9 cellular contexts compared by ENCODE assay signal in genomic region chr17:28663723-28664122, GRCh38. TPM values are rescaled to one million over a fixed set of nuclear protein-coding genes. Genes with fewer than 3 reads are reported as not detected.
DNase-seq lines count a peak whose midpoint lies in the region; ATAC-seq and TF ChIP-seq lines count a peak whose summit lies in the region.
"Had no signal": no experiment of that assay in that cellular context is flagged by ENCODE, and none has a peak within 500 bp of the region (broad histone marks: within the 10 kb centered on the region; RNA-seq: fewer than 3 reads in every experiment).

No MANE protein-coding gene starts in this region.

- peaks cover 23 to 91% (median 61%) of the 10 kb centered on the region in 11 experiments; a peak in 19 of 22 replicates for H4K20me1 ChIP-seq in BLaER1 treated with 17β-estradiol and CSF1 and Interleukin-3, amounts not matched to agents 10 nM and 100 nM

- H3K27me3 ChIP-seq in BLaER1 treated with 17β-estradiol and CSF1 and Interleukin-3, amounts not matched to agents 10 nM and 100 nM = no peaks in the 10 kb centered on the region
- H3K27me3 ChIP-seq in mesendoderm (ENCODE audit: insufficient read depth, low read length, poor library complexity) = no peaks in the 10 kb centered on the region
- H3K27me3 ChIP-seq: SJSA1 had no signal

- no peak overlapping the region for H3K27ac ChIP-seq in BLaER1 treated with 17β-estradiol and CSF1 and Interleukin-3, amounts not matched to agents 10 nM and 100 nM
- H3K27ac ChIP-seq in HEK293 (ENCODE audit: extremely low read depth, low read depth, low read length) = no peak overlapping the region
- no peak overlapping the region for H3K27ac ChIP-seq in mesendoderm (ENCODE audit: low read depth, low read length)

- H3K23ac ChIP-seq in mesendoderm (ENCODE audit: low read length) = no peak overlapping the region

- POLR2A ChIA-PET in HEK293 (lab: Yijun Ruan, JAX) = interaction anchor here (2.5 kb wide), 1 partner anchor 56 kb away, joined by 21 read pairs; the partner anchor contains the start of gene RPL23A

- H3K9ac ChIP-seq in BLaER1 treated with 17β-estradiol and CSF1 and Interleukin-3, amounts not matched to agents 10 nM and 100 nM = peak overlapping the region in 2 of 11 experiments; percentile 95; a peak in 7 of 22 replicates
- H3K9ac ChIP-seq in mesendoderm (ENCODE audit: low read length) = no peak overlapping the region

- H3K18ac ChIP-seq in mesendoderm (ENCODE audit: low read length) = no peak overlapping the region

- no peak for DNase-seq in activated naive CD8-positive, alpha-beta T cell treated with anti-CD3 and anti-CD28 coated beads, Interleukin-2, amount 50 U/mL, for 24 hours
- DNase-seq in naive B cell = no peak
- no peak for DNase-seq in HCEC 1CT
- no peak for DNase-seq in NCI-H187 (lab: John Stamatoyannopoulos, UW)
- DNase-seq in mesendoderm = no peak

- no peak overlapping the region for H2BK15ac ChIP-seq in mesendoderm (replicated peaks; ENCODE audit: low read depth)

- H3K4me3 ChIP-seq in BLaER1 treated with 17β-estradiol and CSF1 and Interleukin-3, amounts not matched to agents 10 nM and 100 nM = peak overlapping the region in 5 of 10 experiments; percentile 83 to 96 (median 93); a peak in 8 of 20 replicates
- no peak overlapping the region for H3K4me3 ChIP-seq in HEK293 (ENCODE audit: low read depth, low read length)
- H3K4me3 ChIP-seq in mesendoderm (ENCODE audit: low read length) = no peak overlapping the region

- peaks cover 48% of the 10 kb centered on the region for H3K36me3 Mint-ChIP-seq in activated naive CD8-positive, alpha-beta T cell treated with anti-CD3 and anti-CD28 coated beads, Interleukin-2, amount 50 U/mL, for 24 hours (ENCODE audit: low read depth)
- H3K36me3 Mint-ChIP-seq in naive B cell = no peaks in the 10 kb centered on the region

- no peak overlapping the region for H3K4ac ChIP-seq in mesendoderm (ENCODE audit: low read depth, low read length)

- H3K4me3 Mint-ChIP-seq in activated naive CD8-positive, alpha-beta T cell treated with anti-CD3 and anti-CD28 coated beads, Interleukin-2, amount 50 U/mL, for 24 hours = peak overlapping the region; percentile 97
- H3K4me3 Mint-ChIP-seq in naive B cell = peak overlapping the region in 7 of 8 donors; percentile 61 to 100 (median 98)

- peak overlapping the region; percentile 79 to 97 (median 89) for H3K4me2 ChIP-seq in BLaER1 treated with 17β-estradiol and CSF1 and Interleukin-3, amounts not matched to agents 10 nM and 100 nM
- H3K4me2 ChIP-seq in mesendoderm (ENCODE audit: low read length) = no peak overlapping the region

- ATAC-seq in activated naive CD8-positive, alpha-beta T cell treated with anti-CD3 and anti-CD28 coated beads, Interleukin-2, amount 50 U/mL, for 24 hours = no peak
- no peak for ATAC-seq in naive B cell (ENCODE audit: low read depth in 2 of 2)
- ATAC-seq in GM18870 (IDR thresholded peaks at IDR 0.05; ENCODE audit: unreplicated experiment) = no peak

- H3K27ac Mint-ChIP-seq in activated naive CD8-positive, alpha-beta T cell treated with anti-CD3 and anti-CD28 coated beads, Interleukin-2, amount 50 U/mL, for 24 hours = peak overlapping the region; percentile 98
- H3K27ac Mint-ChIP-seq in naive B cell = peak overlapping the region; percentile 82 to 100 (median 100)

- peaks cover 29 to 49% (median 37%) of the 10 kb centered on the region in 10 experiments for H3K4me1 ChIP-seq in BLaER1 treated with 17β-estradiol and CSF1 and Interleukin-3, amounts not matched to agents 10 nM and 100 nM
- H3K4me1 ChIP-seq in HEK293 (ENCODE audit: control insufficient read depth, insufficient read depth, low read length) (peaks cover 7% of the 10 kb centered on the region), mesendoderm (ENCODE audit: control insufficient read depth, low read depth, low read length) (peaks cover 5% of the 10 kb centered on the region)

- no peak overlapping the region for H2BK120ac ChIP-seq in mesendoderm (ENCODE audit: low read depth, low read length)

- H3K4me1 Mint-ChIP-seq in activated naive CD8-positive, alpha-beta T cell treated with anti-CD3 and anti-CD28 coated beads, Interleukin-2, amount 50 U/mL, for 24 hours = peaks cover 47% of the 10 kb centered on the region
- H3K4me1 Mint-ChIP-seq in naive B cell = peaks cover 59 to 71% (median 70%) of the 10 kb centered on the region in 3 donors

- TF ChIP-seq CTCF in HEK293 (tag by site-specific recombination; IDR thresholded peaks at IDR 0.05) = no peak

- H2AK5ac ChIP-seq in mesendoderm (ENCODE audit: low read length) = no peak overlapping the region

- no peak overlapping the region for H3K56ac ChIP-seq in mesendoderm (ENCODE audit: low read length)

- peaks cover 6 to 18% (median 17%) of the 10 kb centered on the region in 11 experiments; a peak in 20 of 22 replicates for H3K9me3 ChIP-seq in BLaER1 treated with 17β-estradiol and CSF1 and Interleukin-3, amounts not matched to agents 10 nM and 100 nM (replicated peaks in 1 of 11)
- H3K9me3 ChIP-seq in HEK293 (ENCODE audit: control insufficient read depth, insufficient read depth, low read depth, low read length) = no peaks in the 10 kb centered on the region
- H3K9me3 ChIP-seq: SJSA1 had no signal

- no peak overlapping the region for H4K5ac ChIP-seq in mesendoderm (ENCODE audit: low read length)

- CTCF ChIA-PET in HEK293 (lab: Yijun Ruan, JAX) = interaction anchor here (0.8 to 4.7 kb wide), 2 partner anchors 10 to 18 kb away, joined by 3 to 42 read pairs; partner anchors contain the start of gene BLTP2

- peaks cover 30 to 65% (median 58%) of the 10 kb centered on the region in 11 experiments for H3K36me3 ChIP-seq in BLaER1 treated with 17β-estradiol and CSF1 and Interleukin-3, amounts not matched to agents 10 nM and 100 nM
- H3K36me3 ChIP-seq in HEK293 (ENCODE audit: control insufficient read depth in 2 of 2, insufficient read depth in 1 of 2, low read length in 2 of 2) = peaks cover 30 to 61% of the 10 kb centered on the region in 2 experiments
- H3K36me3 ChIP-seq in mesendoderm (ENCODE audit: control insufficient read depth, insufficient read depth, low read length) = no peaks in the 10 kb centered on the region

- peaks cover 59% of the 10 kb centered on the region for H3K79me2 ChIP-seq in mesendoderm (ENCODE audit: control insufficient read depth, insufficient read depth, low read length)

- no peak overlapping the region for H2BK5ac ChIP-seq in mesendoderm (ENCODE audit: low read length)

- H3K79me1 ChIP-seq in mesendoderm (ENCODE audit: low read length) = peaks cover 32% of the 10 kb centered on the region

- no peaks in the 10 kb centered on the region for H3K27me3 Mint-ChIP-seq in activated naive CD8-positive, alpha-beta T cell treated with anti-CD3 and anti-CD28 coated beads, Interleukin-2, amount 50 U/mL, for 24 hours
- H3K27me3 Mint-ChIP-seq in naive B cell = no peaks in the 10 kb centered on the region

- no peaks in the 10 kb centered on the region for H3K9me3 Mint-ChIP-seq in activated naive CD8-positive, alpha-beta T cell treated with anti-CD3 and anti-CD28 coated beads, Interleukin-2, amount 50 U/mL, for 24 hours
- no peaks in the 10 kb centered on the region for H3K9me3 Mint-ChIP-seq in naive B cell

- no peak overlapping the region for H4K8ac ChIP-seq in mesendoderm (ENCODE audit: low read depth, low read length)

TF ChIP-seq in HEK293, 187 proteins besides CTCF, POLR2A, EP300 and RAD21:
- TF ChIP-seq ZNF488 (tag by site-specific recombination; IDR thresholded peaks at IDR 0.05) (no peak), PRDM1 (tag by site-specific recombination; IDR thresholded peaks at IDR 0.05) (peak; percentile 78; the same call in 1 of the 2 replicates), ZNF362 (tag by site-specific recombination; IDR thresholded peaks at IDR 0.05) (peak; percentile 89)

RNA-seq across cellular contexts. Expression of gene SUPT6H, which starts 1.7 kb away (rescaled TPM):
- 10 to 100 TPM in 1 of 6 donors, 1 to 10 TPM in 5; 4.6 to 19.5 (median 7.4) TPM for polyA plus RNA-seq in naive B cell (ENCODE audit: low read depth in 6 of 6)
- polyA plus RNA-seq in mesendoderm (2013, experiment 1 of 2) = 36.1 TPM
- 34.7 TPM for polyA plus RNA-seq in mesendoderm (2013, experiment 2 of 2)

RNA-seq across cellular contexts. Expression of gene SDF2, which starts 2.0 kb away (rescaled TPM):
- 10 to 100 TPM; 46.0 to 76.5 (median 61.7) TPM for polyA plus RNA-seq in naive B cell (ENCODE audit: low read depth in 6 of 6)
- 47.8 TPM for polyA plus RNA-seq in mesendoderm (2013, experiment 1 of 2)
- polyA plus RNA-seq in mesendoderm (2013, experiment 2 of 2) = 48.3 TPM

RNA-seq across cellular contexts. Expression of gene BLTP2, which starts 18.8 kb away (rescaled TPM):
- polyA plus RNA-seq in naive B cell (ENCODE audit: low read depth in 6 of 6) = 10 to 100 TPM; 15.0 to 57.5 (median 40.8) TPM
- polyA plus RNA-seq in mesendoderm (2013, experiment 1 of 2) = 67.2 TPM
- 67.5 TPM for polyA plus RNA-seq in mesendoderm (2013, experiment 2 of 2)

RNA-seq across cellular contexts. Expression of gene PROCA1, which starts 48.0 kb away (rescaled TPM):
- polyA plus RNA-seq in naive B cell (ENCODE audit: low read depth in 6 of 6) = 1 to 10 TPM in 3 of 6 donors, under 1 TPM in 2, not detected in 1; 0.29 to 2.3 (median 1.1) TPM
- 11.0 TPM for polyA plus RNA-seq in mesendoderm (2013, experiment 1 of 2)
- polyA plus RNA-seq in mesendoderm (2013, experiment 2 of 2) = 12.3 TPM

RNA-seq across cellular contexts. Expression of gene RSKR, which starts 49.7 kb away (rescaled TPM):
- polyA plus RNA-seq in naive B cell (ENCODE audit: low read depth in 6 of 6) = under 1 TPM in 2 of 6 donors, not detected in 4; 0.09 to 0.20 TPM
- 8.8 TPM for polyA plus RNA-seq in mesendoderm (2013, experiment 1 of 2)
- polyA plus RNA-seq in mesendoderm (2013, experiment 2 of 2) = 8.4 TPM
